In genomic region chr18:34509879-34510586, GRCh38 we compare ENCODE assay signal across 27 cellular contexts.
"Had no signal": no experiment of that assay in that cellular context is flagged by ENCODE, and none has a peak within 500 bp of the region (broad histone marks: within the 10 kb centered on the region; RNA-seq: fewer than 3 reads in every experiment).

No MANE protein-coding gene starts in this region.

- H3K27me3 ChIP-seq: brain microvascular endothelial cell, gastroesophageal sphincter, stomach, suprapubic skin, tibial artery had no signal

- H3K36me3 ChIP-seq: brain microvascular endothelial cell, gastroesophageal sphincter, lower lobe of right lung, stomach, suprapubic skin, tibial artery, WERI-Rb-1 had no signal

- ATAC-seq: activated CD4-positive, CD25-positive, alpha-beta regulatory T cell treated with anti-CD3 and anti-CD28 coated beads, Interleukin-2, amount 50 U/mL, for 24 hours; effector memory CD8-positive, alpha-beta T cell; gastroesophageal sphincter; lower lobe of right lung; mucosa of descending colon; sciatic nerve; stimulated activated naive B cell treated with anti-CD40 and anti-IgM and Interleukin-4, amounts not matched to agents 10 μg/mL and 1 μg/mL and 100 μg/mL, for 72 hours; T-helper 17 cell had no signal

- H3K4me1 ChIP-seq: gastroesophageal sphincter, lower lobe of right lung, stomach, suprapubic skin had no signal

- FAIRE-seq: astrocyte had no signal

- DNase-seq: activated CD4-positive, alpha-beta memory T cell treated with anti-CD3 and anti-CD28 coated beads for 36 hours; activated CD4-positive, alpha-beta T cell treated with anti-CD3 and anti-CD28 coated beads for 48 hours; activated CD8-positive, alpha-beta memory T cell treated with anti-CD3 and anti-CD28 coated beads, Interleukin-2, amount 50 U/mL, for 48 hours; activated gamma-delta T cell; activated naive CD4-positive, alpha-beta T cell treated with anti-CD3 and anti-CD28 coated beads, Interleukin-2, amount 10 ng/mL, durations not matched to agents 7 days and 5 days; activated naive CD8-positive, alpha-beta T cell treated with anti-CD3 and anti-CD28 coated beads, Interleukin-2, amount 10 ng/mL, durations not matched to agents 7 days and 5 days; activated T-cell treated with anti-CD3 and anti-CD28 coated beads, Interleukin-2, amount 50 U/mL, for 24 hours; brain microvascular endothelial cell; cortex of kidney; effector memory CD8-positive, alpha-beta T cell; head of caudate nucleus; lower lobe of right lung; mucosa of descending colon; posterior cingulate gyrus; stimulated activated CD4-positive, alpha-beta T cell treated with anti-CD3 and anti-CD28 coated beads, Interleukin-4, amount 100 ng/mL, for 4 hours; stimulated activated naive B cell treated with anti-CD40 and anti-IgM and Interleukin-4, amounts not matched to agents 10 μg/mL and 1 μg/mL and 100 μg/mL, for 72 hours; stomach; T-helper 17 cell; T1000; tibial artery; WERI-Rb-1 had no signal

- H3K9me3 ChIP-seq: gastroesophageal sphincter, lower lobe of right lung, mucosa of descending colon, stomach, suprapubic skin, tibial artery had no signal

- H3K27ac ChIP-seq: brain microvascular endothelial cell, gastroesophageal sphincter, lower lobe of right lung, skin epidermis, stomach, suprapubic skin, tibial artery, WERI-Rb-1 had no signal

- H3K4me3 ChIP-seq: gastroesophageal sphincter, lower lobe of right lung, mucosa of descending colon, skin epidermis, stomach, suprapubic skin, tibial artery had no signal
